Comparison of ENCODE assay signal across 1 cellular context in the genomic region with DNA sequence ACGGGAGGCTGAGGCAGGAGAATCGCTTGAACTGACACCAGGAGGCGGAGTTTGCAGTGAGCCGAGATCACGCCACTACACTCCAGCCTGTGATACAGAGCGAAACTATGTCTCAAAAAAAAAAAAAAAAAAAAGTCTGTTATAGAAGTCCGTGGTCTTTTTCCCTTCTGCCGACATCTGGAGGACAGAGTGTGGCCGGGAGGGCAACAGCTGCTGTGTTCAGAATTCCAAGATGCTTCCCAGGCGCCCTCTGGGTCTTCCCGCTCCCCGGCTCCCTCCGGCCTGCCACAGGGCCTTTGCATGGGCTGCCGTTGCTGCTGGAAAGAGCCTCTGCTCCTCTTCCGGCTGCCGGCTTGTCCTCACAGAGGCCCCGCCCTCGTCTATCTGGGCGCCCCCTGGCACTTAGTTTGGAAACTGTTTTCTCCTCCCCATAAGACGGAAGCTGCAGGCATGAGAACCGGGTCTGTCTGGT.
A peak's percentile ranks its signal among the peaks of the same experiment; 100 is the strongest.
TF ChIP-seq lines count a peak whose summit lies in the region.

No MANE protein-coding gene starts in this region.

TF ChIP-seq in K562, 482 proteins besides CTCF, POLR2A, EP300 and RAD21 (continued from another document):
- TF ChIP-seq, protein P1, sequence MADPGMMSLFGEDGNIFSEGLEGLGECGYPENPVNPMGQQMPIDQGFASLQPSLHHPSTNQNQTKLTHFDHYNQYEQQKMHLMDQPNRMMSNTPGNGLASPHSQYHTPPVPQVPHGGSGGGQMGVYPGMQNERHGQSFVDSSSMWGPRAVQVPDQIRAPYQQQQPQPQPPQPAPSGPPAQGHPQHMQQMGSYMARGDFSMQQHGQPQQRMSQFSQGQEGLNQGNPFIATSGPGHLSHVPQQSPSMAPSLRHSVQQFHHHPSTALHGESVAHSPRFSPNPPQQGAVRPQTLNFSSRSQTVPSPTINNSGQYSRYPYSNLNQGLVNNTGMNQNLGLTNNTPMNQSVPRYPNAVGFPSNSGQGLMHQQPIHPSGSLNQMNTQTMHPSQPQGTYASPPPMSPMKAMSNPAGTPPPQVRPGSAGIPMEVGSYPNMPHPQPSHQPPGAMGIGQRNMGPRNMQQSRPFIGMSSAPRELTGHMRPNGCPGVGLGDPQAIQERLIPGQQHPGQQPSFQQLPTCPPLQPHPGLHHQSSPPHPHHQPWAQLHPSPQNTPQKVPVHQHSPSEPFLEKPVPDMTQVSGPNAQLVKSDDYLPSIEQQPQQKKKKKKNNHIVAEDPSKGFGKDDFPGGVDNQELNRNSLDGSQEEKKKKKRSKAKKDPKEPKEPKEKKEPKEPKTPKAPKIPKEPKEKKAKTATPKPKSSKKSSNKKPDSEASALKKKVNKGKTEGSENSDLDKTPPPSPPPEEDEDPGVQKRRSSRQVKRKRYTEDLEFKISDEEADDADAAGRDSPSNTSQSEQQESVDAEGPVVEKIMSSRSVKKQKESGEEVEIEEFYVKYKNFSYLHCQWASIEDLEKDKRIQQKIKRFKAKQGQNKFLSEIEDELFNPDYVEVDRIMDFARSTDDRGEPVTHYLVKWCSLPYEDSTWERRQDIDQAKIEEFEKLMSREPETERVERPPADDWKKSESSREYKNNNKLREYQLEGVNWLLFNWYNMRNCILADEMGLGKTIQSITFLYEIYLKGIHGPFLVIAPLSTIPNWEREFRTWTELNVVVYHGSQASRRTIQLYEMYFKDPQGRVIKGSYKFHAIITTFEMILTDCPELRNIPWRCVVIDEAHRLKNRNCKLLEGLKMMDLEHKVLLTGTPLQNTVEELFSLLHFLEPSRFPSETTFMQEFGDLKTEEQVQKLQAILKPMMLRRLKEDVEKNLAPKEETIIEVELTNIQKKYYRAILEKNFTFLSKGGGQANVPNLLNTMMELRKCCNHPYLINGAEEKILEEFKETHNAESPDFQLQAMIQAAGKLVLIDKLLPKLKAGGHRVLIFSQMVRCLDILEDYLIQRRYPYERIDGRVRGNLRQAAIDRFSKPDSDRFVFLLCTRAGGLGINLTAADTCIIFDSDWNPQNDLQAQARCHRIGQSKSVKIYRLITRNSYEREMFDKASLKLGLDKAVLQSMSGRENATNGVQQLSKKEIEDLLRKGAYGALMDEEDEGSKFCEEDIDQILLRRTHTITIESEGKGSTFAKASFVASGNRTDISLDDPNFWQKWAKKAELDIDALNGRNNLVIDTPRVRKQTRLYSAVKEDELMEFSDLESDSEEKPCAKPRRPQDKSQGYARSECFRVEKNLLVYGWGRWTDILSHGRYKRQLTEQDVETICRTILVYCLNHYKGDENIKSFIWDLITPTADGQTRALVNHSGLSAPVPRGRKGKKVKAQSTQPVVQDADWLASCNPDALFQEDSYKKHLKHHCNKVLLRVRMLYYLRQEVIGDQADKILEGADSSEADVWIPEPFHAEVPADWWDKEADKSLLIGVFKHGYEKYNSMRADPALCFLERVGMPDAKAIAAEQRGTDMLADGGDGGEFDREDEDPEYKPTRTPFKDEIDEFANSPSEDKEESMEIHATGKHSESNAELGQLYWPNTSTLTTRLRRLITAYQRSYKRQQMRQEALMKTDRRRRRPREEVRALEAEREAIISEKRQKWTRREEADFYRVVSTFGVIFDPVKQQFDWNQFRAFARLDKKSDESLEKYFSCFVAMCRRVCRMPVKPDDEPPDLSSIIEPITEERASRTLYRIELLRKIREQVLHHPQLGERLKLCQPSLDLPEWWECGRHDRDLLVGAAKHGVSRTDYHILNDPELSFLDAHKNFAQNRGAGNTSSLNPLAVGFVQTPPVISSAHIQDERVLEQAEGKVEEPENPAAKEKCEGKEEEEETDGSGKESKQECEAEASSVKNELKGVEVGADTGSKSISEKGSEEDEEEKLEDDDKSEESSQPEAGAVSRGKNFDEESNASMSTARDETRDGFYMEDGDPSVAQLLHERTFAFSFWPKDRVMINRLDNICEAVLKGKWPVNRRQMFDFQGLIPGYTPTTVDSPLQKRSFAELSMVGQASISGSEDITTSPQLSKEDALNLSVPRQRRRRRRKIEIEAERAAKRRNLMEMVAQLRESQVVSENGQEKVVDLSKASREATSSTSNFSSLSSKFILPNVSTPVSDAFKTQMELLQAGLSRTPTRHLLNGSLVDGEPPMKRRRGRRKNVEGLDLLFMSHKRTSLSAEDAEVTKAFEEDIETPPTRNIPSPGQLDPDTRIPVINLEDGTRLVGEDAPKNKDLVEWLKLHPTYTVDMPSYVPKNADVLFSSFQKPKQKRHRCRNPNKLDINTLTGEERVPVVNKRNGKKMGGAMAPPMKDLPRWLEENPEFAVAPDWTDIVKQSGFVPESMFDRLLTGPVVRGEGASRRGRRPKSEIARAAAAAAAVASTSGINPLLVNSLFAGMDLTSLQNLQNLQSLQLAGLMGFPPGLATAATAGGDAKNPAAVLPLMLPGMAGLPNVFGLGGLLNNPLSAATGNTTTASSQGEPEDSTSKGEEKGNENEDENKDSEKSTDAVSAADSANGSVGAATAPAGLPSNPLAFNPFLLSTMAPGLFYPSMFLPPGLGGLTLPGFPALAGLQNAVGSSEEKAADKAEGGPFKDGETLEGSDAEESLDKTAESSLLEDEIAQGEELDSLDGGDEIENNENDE (IDR thresholded peaks at IDR 0.05; ENCODE audit: low read depth, low read length): no peak
- TF ChIP-seq TRIM28 (IDR thresholded peaks at IDR 0.05) (no peak), ZNF324 (CRISPR knock-in tag; IDR thresholded peaks at IDR 0.05) (no peak), ZNF384 (IDR thresholded peaks at IDR 0.05; ENCODE audit: low read depth, low read length) (0 out of 2 replicates have a peak, but pooled peaks have one; percentile 47), RBM25 (IDR thresholded peaks at IDR 0.05; ENCODE audit: low read depth, low read length, severe bottlenecking) (peak; percentile 95), YBX1 (IDR thresholded peaks at IDR 0.05) (no peak), RAD51 (IDR thresholded peaks at IDR 0.05; ENCODE audit: borderline replicate concordance, low read depth) (no peak), HDAC2 (IDR thresholded peaks at IDR 0.05) (peak; percentile 50; the same call in 1 of the 2 replicates), ZNF121 (CRISPR knock-in tag; conservative IDR thresholded peaks at IDR 0.05) (no peak), CEBPG (CRISPR knock-in tag; IDR thresholded peaks at IDR 0.05) (no peak), CEBPG (tag; conservative IDR thresholded peaks at IDR 0.05 in 1 of 2, IDR thresholded peaks at IDR 0.05 in 1 of 2) (no peak), TRIM24 (IDR thresholded peaks at IDR 0.05) (no peak), NR1H2 (CRISPR knock-in tag; IDR thresholded peaks at IDR 0.05) (no peak), ARNT (IDR thresholded peaks at IDR 0.05) (0 out of 4 replicates have a peak, but pooled peaks of 1 of the 2 experiments have one; percentile 31), ZNF586 (CRISPR knock-in tag; conservative IDR thresholded peaks at IDR 0.05) (no peak), ZNF699 (CRISPR knock-in tag; IDR thresholded peaks at IDR 0.05; ENCODE audit: insufficient replicate concordance) (no peak), SMARCA5 (IDR thresholded peaks at IDR 0.05) (peak; percentile 88; the same call in 1 of the 2 replicates), KAT7 (CRISPR knock-in tag; IDR thresholded peaks at IDR 0.05; ENCODE audit: borderline replicate concordance) (no peak), JUND (IDR thresholded peaks at IDR 0.05; ENCODE audit: borderline replicate concordance, low read depth, low read length) (no peak), JUND (tag; IDR thresholded peaks at IDR 0.05; ENCODE audit: borderline replicate concordance, low read depth, low read length) (no peak), ZNF253 (CRISPR knock-in tag; conservative IDR thresholded peaks at IDR 0.05) (no peak), NFE2 (IDR thresholded peaks at IDR 0.05; ENCODE audit: low read depth) (no peak), BRF1 (IDR thresholded peaks at IDR 0.05; ENCODE audit: borderline replicate concordance, extremely low read depth, insufficient read length) (no peak), RBM15 (IDR thresholded peaks at IDR 0.05; ENCODE audit: insufficient read depth, low read length) (no peak), ATF7 (IDR thresholded peaks at IDR 0.05) (no peak), CBX3 (IDR thresholded peaks at IDR 0.05; ENCODE audit: borderline replicate concordance in 1 of 2, low read length in 2 of 2) (0 out of 3 replicates have a peak, but pooled peaks of 1 of the 2 experiments have one; percentile 39), ZFX (CRISPR knock-in tag; IDR thresholded peaks at IDR 0.05) (no peak)
- TF ChIP-seq, protein P2, sequence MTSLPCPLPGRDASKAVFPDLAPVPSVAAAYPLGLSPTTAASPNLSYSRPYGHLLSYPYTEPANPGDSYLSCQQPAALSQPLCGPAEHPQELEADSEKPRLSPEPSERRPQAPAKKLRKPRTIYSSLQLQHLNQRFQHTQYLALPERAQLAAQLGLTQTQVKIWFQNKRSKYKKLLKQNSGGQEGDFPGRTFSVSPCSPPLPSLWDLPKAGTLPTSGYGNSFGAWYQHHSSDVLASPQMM (CRISPR knock-in tag; IDR thresholded peaks at IDR 0.05): no peak
- TF ChIP-seq, protein P3, sequence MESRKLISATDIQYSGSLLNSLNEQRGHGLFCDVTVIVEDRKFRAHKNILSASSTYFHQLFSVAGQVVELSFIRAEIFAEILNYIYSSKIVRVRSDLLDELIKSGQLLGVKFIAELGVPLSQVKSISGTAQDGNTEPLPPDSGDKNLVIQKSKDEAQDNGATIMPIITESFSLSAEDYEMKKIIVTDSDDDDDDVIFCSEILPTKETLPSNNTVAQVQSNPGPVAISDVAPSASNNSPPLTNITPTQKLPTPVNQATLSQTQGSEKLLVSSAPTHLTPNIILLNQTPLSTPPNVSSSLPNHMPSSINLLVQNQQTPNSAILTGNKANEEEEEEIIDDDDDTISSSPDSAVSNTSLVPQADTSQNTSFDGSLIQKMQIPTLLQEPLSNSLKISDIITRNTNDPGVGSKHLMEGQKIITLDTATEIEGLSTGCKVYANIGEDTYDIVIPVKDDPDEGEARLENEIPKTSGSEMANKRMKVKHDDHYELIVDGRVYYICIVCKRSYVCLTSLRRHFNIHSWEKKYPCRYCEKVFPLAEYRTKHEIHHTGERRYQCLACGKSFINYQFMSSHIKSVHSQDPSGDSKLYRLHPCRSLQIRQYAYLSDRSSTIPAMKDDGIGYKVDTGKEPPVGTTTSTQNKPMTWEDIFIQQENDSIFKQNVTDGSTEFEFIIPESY (CRISPR knock-in tag; IDR thresholded peaks at IDR 0.05): no peak
- TF ChIP-seq, protein P4, sequence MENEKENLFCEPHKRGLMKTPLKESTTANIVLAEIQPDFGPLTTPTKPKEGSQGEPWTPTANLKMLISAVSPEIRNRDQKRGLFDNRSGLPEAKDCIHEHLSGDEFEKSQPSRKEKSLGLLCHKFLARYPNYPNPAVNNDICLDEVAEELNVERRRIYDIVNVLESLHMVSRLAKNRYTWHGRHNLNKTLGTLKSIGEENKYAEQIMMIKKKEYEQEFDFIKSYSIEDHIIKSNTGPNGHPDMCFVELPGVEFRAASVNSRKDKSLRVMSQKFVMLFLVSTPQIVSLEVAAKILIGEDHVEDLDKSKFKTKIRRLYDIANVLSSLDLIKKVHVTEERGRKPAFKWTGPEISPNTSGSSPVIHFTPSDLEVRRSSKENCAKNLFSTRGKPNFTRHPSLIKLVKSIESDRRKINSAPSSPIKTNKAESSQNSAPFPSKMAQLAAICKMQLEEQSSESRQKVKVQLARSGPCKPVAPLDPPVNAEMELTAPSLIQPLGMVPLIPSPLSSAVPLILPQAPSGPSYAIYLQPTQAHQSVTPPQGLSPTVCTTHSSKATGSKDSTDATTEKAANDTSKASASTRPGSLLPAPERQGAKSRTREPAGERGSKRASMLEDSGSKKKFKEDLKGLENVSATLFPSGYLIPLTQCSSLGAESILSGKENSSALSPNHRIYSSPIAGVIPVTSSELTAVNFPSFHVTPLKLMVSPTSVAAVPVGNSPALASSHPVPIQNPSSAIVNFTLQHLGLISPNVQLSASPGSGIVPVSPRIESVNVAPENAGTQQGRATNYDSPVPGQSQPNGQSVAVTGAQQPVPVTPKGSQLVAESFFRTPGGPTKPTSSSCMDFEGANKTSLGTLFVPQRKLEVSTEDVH (IDR thresholded peaks at IDR 0.05; ENCODE audit: low read depth, partially characterized antibody): no peak
- TF ChIP-seq, protein P5, sequence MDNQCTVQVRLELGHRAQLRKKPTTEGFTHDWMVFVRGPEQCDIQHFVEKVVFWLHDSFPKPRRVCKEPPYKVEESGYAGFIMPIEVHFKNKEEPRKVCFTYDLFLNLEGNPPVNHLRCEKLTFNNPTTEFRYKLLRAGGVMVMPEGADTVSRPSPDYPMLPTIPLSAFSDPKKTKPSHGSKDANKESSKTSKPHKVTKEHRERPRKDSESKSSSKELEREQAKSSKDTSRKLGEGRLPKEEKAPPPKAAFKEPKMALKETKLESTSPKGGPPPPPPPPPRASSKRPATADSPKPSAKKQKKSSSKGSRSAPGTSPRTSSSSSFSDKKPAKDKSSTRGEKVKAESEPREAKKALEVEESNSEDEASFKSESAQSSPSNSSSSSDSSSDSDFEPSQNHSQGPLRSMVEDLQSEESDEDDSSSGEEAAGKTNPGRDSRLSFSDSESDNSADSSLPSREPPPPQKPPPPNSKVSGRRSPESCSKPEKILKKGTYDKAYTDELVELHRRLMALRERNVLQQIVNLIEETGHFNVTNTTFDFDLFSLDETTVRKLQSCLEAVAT (IDR thresholded peaks at IDR 0.05): no peak
- TF ChIP-seq, protein P6, sequence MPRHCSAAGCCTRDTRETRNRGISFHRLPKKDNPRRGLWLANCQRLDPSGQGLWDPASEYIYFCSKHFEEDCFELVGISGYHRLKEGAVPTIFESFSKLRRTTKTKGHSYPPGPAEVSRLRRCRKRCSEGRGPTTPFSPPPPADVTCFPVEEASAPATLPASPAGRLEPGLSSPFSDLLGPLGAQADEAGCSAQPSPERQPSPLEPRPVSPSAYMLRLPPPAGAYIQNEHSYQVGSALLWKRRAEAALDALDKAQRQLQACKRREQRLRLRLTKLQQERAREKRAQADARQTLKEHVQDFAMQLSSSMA (CRISPR knock-in tag; IDR thresholded peaks at IDR 0.05): no peak
- TF ChIP-seq, protein P7, sequence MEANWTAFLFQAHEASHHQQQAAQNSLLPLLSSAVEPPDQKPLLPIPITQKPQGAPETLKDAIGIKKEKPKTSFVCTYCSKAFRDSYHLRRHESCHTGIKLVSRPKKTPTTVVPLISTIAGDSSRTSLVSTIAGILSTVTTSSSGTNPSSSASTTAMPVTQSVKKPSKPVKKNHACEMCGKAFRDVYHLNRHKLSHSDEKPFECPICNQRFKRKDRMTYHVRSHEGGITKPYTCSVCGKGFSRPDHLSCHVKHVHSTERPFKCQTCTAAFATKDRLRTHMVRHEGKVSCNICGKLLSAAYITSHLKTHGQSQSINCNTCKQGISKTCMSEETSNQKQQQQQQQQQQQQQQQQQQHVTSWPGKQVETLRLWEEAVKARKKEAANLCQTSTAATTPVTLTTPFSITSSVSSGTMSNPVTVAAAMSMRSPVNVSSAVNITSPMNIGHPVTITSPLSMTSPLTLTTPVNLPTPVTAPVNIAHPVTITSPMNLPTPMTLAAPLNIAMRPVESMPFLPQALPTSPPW (CRISPR knock-in tag; IDR thresholded peaks at IDR 0.05): peak; percentile 30; the same call in 1 of the 2 replicates
